In genomic region chr5:169561883-169562282, GRCh38 we compare ENCODE assay signal across 15 cellular contexts.
"Had no signal": no experiment of that assay in that cellular context is flagged by ENCODE, and none has a peak within 500 bp of the region (broad histone marks: within the 10 kb centered on the region; RNA-seq: fewer than 3 reads in every experiment).

No MANE protein-coding gene starts in this region.

- H3K4me2 ChIP-seq: smooth muscle cell had no signal

- H3K9me3 ChIP-seq: psoas muscle, right lobe of liver had no signal

- H3K4me3 ChIP-seq: left ventricle myocardium inferior, psoas muscle, right lobe of liver, SJSA1, smooth muscle cell had no signal

- H3K27me3 ChIP-seq: right lobe of liver had no signal

- DNase-seq: activated CD4-positive, alpha-beta T cell treated with anti-CD3 and anti-CD28 coated beads, Interleukin-2, amount 50 U/mL, for 48 hours; activated gamma-delta T cell treated with Interleukin-2 at 50 U/mL for 16 hours; amygdala; caudate nucleus; erythroblast; hippocampal formation; islet precursor cell; left ventricle myocardium inferior; psoas muscle; right lobe of liver; stimulated activated CD4-positive, alpha-beta T cell treated with anti-CD3 and anti-CD28 coated beads, Interleukin-4, amount 100 ng/mL, for 1 hour; WERI-Rb-1 had no signal

- H3K36me3 ChIP-seq: left ventricle myocardium inferior, right lobe of liver, SJSA1, WERI-Rb-1 had no signal

- H3K4me1 ChIP-seq: left ventricle myocardium inferior, psoas muscle, right lobe of liver, SJSA1 had no signal

- H3K27ac ChIP-seq: left ventricle myocardium inferior, psoas muscle, right lobe of liver, SJSA1, WERI-Rb-1 had no signal

- ATAC-seq: activated naive CD4-positive, alpha-beta T cell treated with anti-CD3 and anti-CD28 coated beads, Interleukin-2, amount 50 U/mL, for 72 hours; psoas muscle; right lobe of liver had no signal
